In the genomic region with DNA sequence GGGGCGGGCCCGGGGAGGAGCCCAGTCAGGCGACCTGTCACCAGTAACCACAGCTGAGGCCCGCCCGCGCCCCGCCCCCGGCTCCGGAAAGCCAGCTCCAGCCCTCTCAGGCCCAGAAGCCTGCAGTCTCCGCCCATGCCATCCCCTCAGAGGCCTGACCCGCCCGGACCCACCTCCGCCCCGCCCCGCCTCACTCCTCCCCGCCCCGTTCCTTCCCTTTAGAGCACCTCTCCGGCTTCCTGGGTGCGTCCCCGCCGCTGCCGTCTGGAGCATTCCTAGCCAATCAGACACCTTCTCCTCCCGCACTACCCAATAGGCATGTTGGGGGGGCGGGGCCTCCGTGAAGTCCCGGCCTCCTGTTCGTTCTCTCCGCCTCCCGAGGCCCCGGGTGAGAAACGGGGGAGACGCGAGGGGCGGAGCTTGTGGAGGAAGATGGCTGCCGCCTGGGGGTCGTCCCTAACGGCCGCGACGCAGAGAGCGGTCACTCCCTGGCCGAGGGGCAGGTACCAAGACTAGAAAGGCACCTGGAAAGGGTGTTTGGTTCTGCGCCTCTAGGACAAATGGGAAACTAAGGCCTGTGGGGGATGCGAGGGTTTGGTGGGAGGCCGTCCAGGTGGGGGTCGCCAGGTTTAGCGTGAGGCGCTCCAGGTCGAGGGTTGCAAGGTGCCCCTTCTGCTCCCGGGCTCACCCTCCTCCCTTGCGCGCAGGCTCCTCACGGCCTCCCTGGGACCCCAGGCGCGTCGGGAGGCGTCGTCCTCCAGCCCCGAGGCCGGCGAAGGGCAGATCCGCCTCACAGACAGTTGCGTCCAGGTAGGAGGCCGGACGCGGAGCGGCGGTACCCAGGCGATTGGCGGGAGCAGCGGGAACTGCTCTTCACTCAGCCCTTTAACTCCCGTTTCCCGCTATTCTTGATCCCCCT, we compare ENCODE assay signal across 8 cellular contexts. TPM values are rescaled to one million over a fixed set of nuclear protein-coding genes. Genes with fewer than 3 reads are reported as not detected.
DNase-seq lines count a peak whose midpoint lies in the region; ATAC-seq and TF ChIP-seq lines count a peak whose summit lies in the region.

A gene with protein sequence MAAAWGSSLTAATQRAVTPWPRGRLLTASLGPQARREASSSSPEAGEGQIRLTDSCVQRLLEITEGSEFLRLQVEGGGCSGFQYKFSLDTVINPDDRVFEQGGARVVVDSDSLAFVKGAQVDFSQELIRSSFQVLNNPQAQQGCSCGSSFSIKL (plus strand): TSS at position 423 of the 919 bp plus-strand sequence. CDS start 10 bp downstream, at position 433.

- H3K36me3 ChIP-seq in BLaER1 treated with 17β-estradiol and CSF1 and Interleukin-3, amounts not matched to agents 10 nM and 100 nM: peaks cover 0 to 37% (median 16%) of the 10 kb centered on the region in 11 experiments; a peak in 12 of 22 replicates
- H3K36me3 ChIP-seq in left lung: peaks cover 0 to 3% of the 10 kb centered on the region in 2 donors

- H3K4me2 ChIP-seq in BLaER1 treated with 17β-estradiol and CSF1 and Interleukin-3, amounts not matched to agents 10 nM and 100 nM: peak within 1 kb of the TSS; percentile 92 to 99 (median 96)

- H3K9me3 ChIP-seq in BLaER1 treated with 17β-estradiol and CSF1 and Interleukin-3, amounts not matched to agents 10 nM and 100 nM (replicated peaks in 1 of 11): no peaks in the 10 kb centered on the region
- no peaks in the 10 kb centered on the region for H3K9me3 ChIP-seq in left lung

- intact Hi-C loops in left lung (cut with DNase I): loop anchor here in 1 of 2 donors (5.0 kb wide), 1 partner anchor 131 kb away; no protein-coding TSS in a partner anchor

- DNase-seq in NCI-H748 (lab: John Stamatoyannopoulos, UW; ENCODE audit: unreplicated experiment) (peak; percentile 100), dedifferentiated amniotic fluid mesenchymal stem cell (ENCODE audit: extremely low spot score) (peak; percentile 99), left lung (peak; percentile 100)
- DNase-seq in activated CD4-positive, alpha-beta T cell treated with anti-CD3 and anti-CD28 coated beads, Interleukin-2, amount 50 U/mL, for 1 hour: peak; percentile 100
- DNase-seq in stimulated activated CD4-positive, alpha-beta T cell treated with anti-CD3 and anti-CD28 coated beads, Interleukin-2, amount 100 ng/mL, for 48 hours: peak; percentile 99

- TF ChIP-seq CTCF in left lung (IDR thresholded peaks at IDR 0.05): peak in 1 of 2 donors; percentile 6

- H4K20me1 ChIP-seq in BLaER1 treated with 17β-estradiol and CSF1 and Interleukin-3, amounts not matched to agents 10 nM and 100 nM: peaks cover 0 to 40% (median 4%) of the 10 kb centered on the region in 11 experiments; a peak in 11 of 22 replicates

- ATAC-seq in GM19351 (IDR thresholded peaks at IDR 0.05; ENCODE audit: unreplicated experiment) (peak; percentile 83), HG03521 (IDR thresholded peaks at IDR 0.05; ENCODE audit: unreplicated experiment) (peak; percentile 88), left lung (peak; percentile 89)

- peaks cover 0 to 4% (median 0%) of the 10 kb centered on the region in 11 experiments; a peak in 6 of 22 replicates for H3K27me3 ChIP-seq in BLaER1 treated with 17β-estradiol and CSF1 and Interleukin-3, amounts not matched to agents 10 nM and 100 nM
- H3K27me3 ChIP-seq in left lung: no peaks in the 10 kb centered on the region

- H3K4me3 ChIP-seq in BLaER1 treated with 17β-estradiol and CSF1 and Interleukin-3, amounts not matched to agents 10 nM and 100 nM: peak within 1 kb of the TSS; percentile 78 to 97 (median 94)
- peak within 1 kb of the TSS; percentile 83 to 97 for H3K4me3 ChIP-seq in left lung

- peak within 1 kb of the TSS; percentile 83 to 98 (median 92) for H3K9ac ChIP-seq in BLaER1 treated with 17β-estradiol and CSF1 and Interleukin-3, amounts not matched to agents 10 nM and 100 nM

- H3K27ac ChIP-seq in BLaER1 treated with 17β-estradiol and CSF1 and Interleukin-3, amounts not matched to agents 10 nM and 100 nM: peak within 1 kb of the TSS; percentile 82 to 98 (median 89)
- peak within 1 kb of the TSS; percentile 95 to 97 for H3K27ac ChIP-seq in left lung

- peaks cover 42 to 64% (median 48%) of the 10 kb centered on the region in 10 experiments for H3K4me1 ChIP-seq in BLaER1 treated with 17β-estradiol and CSF1 and Interleukin-3, amounts not matched to agents 10 nM and 100 nM
- peaks cover 14 to 59% of the 10 kb centered on the region in 2 donors for H3K4me1 ChIP-seq in left lung

RNA-seq across cellular contexts. Expression of the gene that starts here (rescaled TPM):
- total RNA-seq in left lung: 10 to 100 TPM; 22.7 to 27.7 TPM

Comparison
In these comparisons a context has a peak if more than half of its experiments do, and no peak if none do; other contexts are left out.
1. Peak in every context shown above with its lines: DNase-seq, ATAC-seq, H3K4me3 ChIP-seq and H3K27ac ChIP-seq.